In genomic region chr11:27356624-27357222, GRCh38 we compare ENCODE assay signal across 25 cellular contexts.
"Had no signal": no experiment of that assay in that cellular context is flagged by ENCODE, and none has a peak within 500 bp of the region (broad histone marks: within the 10 kb centered on the region; RNA-seq: fewer than 3 reads in every experiment).

No MANE protein-coding gene starts in this region.

- FAIRE-seq: endometrium had no signal

- H3K27me3 ChIP-seq: esophagus squamous epithelium, heart left ventricle, hepatocyte, left lung, neural progenitor cell, spleen, suprapubic skin, transverse colon, upper lobe of right lung, uterus had no signal

- H3K4me2 ChIP-seq: hepatocyte, neural progenitor cell had no signal

- H3K9me3 ChIP-seq: esophagus squamous epithelium, heart left ventricle, left lung, prostate gland, spleen, suprapubic skin, transverse colon, upper lobe of right lung, uterus had no signal

- H3K4me3 ChIP-seq: esophagus squamous epithelium, heart left ventricle, hepatocyte, left lung, neural progenitor cell, prostate gland, skin epidermis, spleen, suprapubic skin, transverse colon, upper lobe of right lung, uterus had no signal

- H3K4me1 ChIP-seq: prostate gland, upper lobe of right lung, uterus had no signal

- H3K9ac ChIP-seq: neural progenitor cell had no signal

- H3K36me3 ChIP-seq: esophagus squamous epithelium, heart left ventricle, left lung, neural progenitor cell, prostate gland, spleen, suprapubic skin, transverse colon, upper lobe of right lung, uterus had no signal

- H3K27ac ChIP-seq: heart left ventricle, hepatocyte, left lung, neural progenitor cell, prostate gland, skin epidermis, spleen, suprapubic skin, transverse colon, upper lobe of right lung, uterus had no signal

- H2AFZ ChIP-seq: hepatocyte, neural progenitor cell had no signal

- DNase-seq: cortex of kidney; effector memory CD8-positive, alpha-beta T cell; erythroblast; esophagus squamous epithelium; foreskin melanocyte; heart left ventricle; left cardiac atrium; left lung; mammary epithelial cell; mesendoderm; midbrain; naive thymus-derived CD4-positive, alpha-beta T cell; right cardiac atrium; spleen; stimulated activated CD4-positive, alpha-beta T cell treated with anti-CD3 and anti-CD28 coated beads, Interleukin-4, amount 100 ng/mL, for 4 hours; upper lobe of right lung; uterus had no signal

- ATAC-seq: effector memory CD8-positive, alpha-beta T cell; heart left ventricle; left cardiac atrium; naive thymus-derived CD4-positive, alpha-beta T cell; stimulated activated memory B cell treated with anti-CD40 and anti-IgM and Interleukin-4, amounts not matched to agents 10 μg/mL and 1 μg/mL and 100 μg/mL, for 72 hours; upper lobe of right lung had no signal
